ENCODE assay signal across 8 cellular contexts in the genomic region with DNA sequence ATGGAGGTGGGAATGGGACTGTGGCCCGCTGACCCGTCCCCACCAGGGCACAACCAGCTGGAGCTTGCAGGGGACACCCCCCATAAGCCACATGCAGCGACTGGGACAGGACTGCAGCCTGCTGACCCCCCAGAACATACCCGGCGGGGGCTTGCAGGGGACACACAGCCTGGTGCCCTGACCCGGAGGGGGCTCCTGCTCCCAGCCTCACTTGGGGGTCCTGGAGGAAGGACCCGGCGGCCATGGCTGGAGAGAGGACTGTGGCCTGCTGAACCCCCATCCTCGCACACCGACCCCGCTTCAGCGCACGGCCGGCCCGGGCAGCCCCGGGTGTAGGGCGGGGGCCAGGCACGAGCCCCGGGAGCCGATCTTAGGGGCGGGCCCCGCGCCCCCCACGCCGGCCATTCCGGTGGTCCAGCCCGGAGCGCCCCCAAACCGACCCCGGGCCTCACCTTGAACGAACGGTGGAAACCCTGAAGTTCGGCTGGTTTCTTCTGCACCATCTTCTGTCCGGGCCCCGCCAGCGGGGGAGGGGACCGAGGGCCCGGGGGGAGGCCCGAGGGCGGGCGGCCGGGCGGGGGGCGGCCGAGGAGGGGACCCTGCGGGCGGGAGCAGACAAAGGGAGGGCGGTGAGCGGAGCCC. TPM values are rescaled to one million over a fixed set of nuclear protein-coding genes. Genes with fewer than 3 reads are reported as not detected.
DNase-seq lines count a peak whose midpoint lies in the region; ATAC-seq, FAIRE-seq and TF ChIP-seq lines count a peak whose summit lies in the region.

No MANE protein-coding gene starts in this region.

- peaks cover 46% of the 10 kb centered on the region for H3K36me3 ChIP-seq in bronchial epithelial cell (ENCODE audit: control insufficient read depth, insufficient read depth, low read length)

- H3K4me3 Mint-ChIP-seq in memory B cell, result peak overlapping the region; percentile 94

- peak overlapping the region; percentile 87 for H3K27ac ChIP-seq in 22Rv1

- H3K4me1 Mint-ChIP-seq in memory B cell, result peaks cover 32% of the 10 kb centered on the region

- no peaks in the 10 kb centered on the region for H3K9me3 Mint-ChIP-seq in memory B cell

- H3K27ac Mint-ChIP-seq in memory B cell, result peak overlapping the region; percentile 98

- H3K27me3 Mint-ChIP-seq in memory B cell, result no peaks in the 10 kb centered on the region

- peaks cover 6% of the 10 kb centered on the region for H3K36me3 Mint-ChIP-seq in memory B cell

- H3K4me3 ChIP-seq in Jurkat, Clone E6-1 (ENCODE audit: low read length), result peak overlapping the region; percentile 79
- H3K4me3 ChIP-seq in bronchial epithelial cell (ENCODE audit: low read depth, low read length), result peak overlapping the region; percentile 80

- no peak for TF ChIP-seq CTCF in 22Rv1 (IDR thresholded peaks at IDR 0.05)
- TF ChIP-seq CTCF in bronchial epithelial cell (IDR thresholded peaks at IDR 0.05; ENCODE audit: insufficient read depth, low read length, severe bottlenecking), result no peak

- H3K27me3 ChIP-seq in bronchial epithelial cell (ENCODE audit: control insufficient read depth, insufficient read depth, low read length), result no peaks in the 10 kb centered on the region

- peak; percentile 8 for ATAC-seq in GM19324 (IDR thresholded peaks at IDR 0.05; ENCODE audit: low FRiP score, unreplicated experiment)
- ATAC-seq in memory B cell (ENCODE audit: low read depth), result peak; percentile 1

- no peak for FAIRE-seq in bronchial epithelial cell (lab: Jason Lieb, UNC)

- DNase-seq in Jurkat, Clone E6-1 (ENCODE audit: low read depth, low spot score), result no peak
- DNase-seq in bronchial epithelial cell (ENCODE audit: low read depth), result no peak
- DNase-seq in memory B cell (ENCODE audit: low spot score in 2 of 2), result no peak
- peak; percentile 48 for DNase-seq in ureter (ENCODE audit: low spot score)
- DNase-seq in ecto neural progenitor cell (ENCODE audit: low spot score), result no peak
- DNase-seq in retina, result no peak

RNA-seq across cellular contexts. Expression of a gene that starts 0.6 kb away (rescaled TPM):
- 94.9 TPM for polyA plus RNA-seq in Jurkat, Clone E6-1 (2012; ENCODE audit: insufficient read depth, insufficient read length)
- total RNA-seq in bronchial epithelial cell, result 251 and 1,002 TPM in 2 replicates
- 151 TPM for total RNA-seq in ureter

RNA-seq across cellular contexts. Expression of a gene that starts 35.0 kb away (rescaled TPM):
- polyA plus RNA-seq in Jurkat, Clone E6-1 (2012; ENCODE audit: insufficient read depth, insufficient read length), result 118 TPM
- total RNA-seq in bronchial epithelial cell (23.2 and 30.6 TPM in 2 replicates), ureter (102 TPM)

RNA-seq across cellular contexts. Expression of a gene that starts 45.7 kb away (rescaled TPM):
- polyA plus RNA-seq in Jurkat, Clone E6-1 (2012; ENCODE audit: insufficient read depth, insufficient read length), result 31.1 TPM
- total RNA-seq in bronchial epithelial cell (15.8 and 19.5 TPM in 2 replicates), ureter (51.0 TPM)

RNA-seq across cellular contexts. Expression of a gene that starts 46.2 kb away (rescaled TPM):
- 5.1 TPM for polyA plus RNA-seq in Jurkat, Clone E6-1 (2012; ENCODE audit: insufficient read depth, insufficient read length)
- total RNA-seq in bronchial epithelial cell (3.7 and 5.9 TPM in 2 replicates), ureter (5.9 TPM)
